26 cellular contexts compared by ENCODE assay signal in the genomic region with DNA sequence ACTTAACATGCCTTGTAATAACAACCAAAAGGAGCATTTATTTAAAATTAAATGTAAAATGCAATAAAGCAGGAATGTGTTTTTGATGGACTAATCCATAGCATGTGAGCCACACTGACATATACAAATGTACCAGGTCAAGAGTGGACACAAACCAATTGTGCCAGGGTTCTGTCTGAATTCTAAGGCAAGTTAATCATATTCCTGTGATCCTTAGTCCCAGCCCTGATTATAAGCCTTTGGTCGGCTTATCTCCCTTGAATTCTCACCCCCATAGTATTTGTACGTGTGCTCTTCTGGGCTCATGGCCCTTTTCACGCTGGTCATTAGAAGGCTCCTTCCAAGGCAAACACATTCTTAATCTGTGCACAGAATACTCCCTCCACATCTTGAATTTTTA. TPM values are rescaled to one million over a fixed set of nuclear protein-coding genes. Genes with fewer than 3 reads are reported as not detected.
"Had no signal": no experiment of that assay in that cellular context is flagged by ENCODE, and none has a peak within 500 bp of the region (broad histone marks: within the 10 kb centered on the region; RNA-seq: fewer than 3 reads in every experiment).

No MANE protein-coding gene starts in this region.

- ATAC-seq: activated T-cell treated with anti-CD3 and anti-CD28 coated beads, Interleukin-2, amount 50 U/mL, for 72 hours; activated T-helper 17 cell treated with anti-CD3 and anti-CD28 coated beads, Interleukin-2, amount 50 U/mL, for 72 hours had no signal

- H3K27me3 ChIP-seq: brain microvascular endothelial cell, MG63 had no signal

- H3K4me3 ChIP-seq: MG63, PC-9 had no signal

- H2AFZ ChIP-seq: PC-9 had no signal

- H3K27ac ChIP-seq: brain microvascular endothelial cell, PC-9 had no signal

- H3K4me2 ChIP-seq: PC-9 had no signal

- DNase-seq: activated CD4-positive, alpha-beta T cell treated with anti-CD3 and anti-CD28 coated beads, Interleukin-2, amount 10 ng/mL, durations not matched to agents 24 days and 14 days; activated CD4-positive, alpha-beta T cell treated with anti-CD3 and anti-CD28 coated beads, Interleukin-2, amount 50 U/mL, for 4 hours; activated CD8-positive, alpha-beta T cell treated with anti-CD3 and anti-CD28 coated beads for 36 hours; activated effector memory CD4-positive, alpha-beta T cell treated with anti-CD3 and anti-CD28 coated beads, Interleukin-2, amount 50 U/mL, for 16 hours; activated naive CD4-positive, alpha-beta T cell; activated naive CD4-positive, alpha-beta T cell treated with anti-CD3 and anti-CD28 coated beads, Interleukin-2, amount 50 U/mL, for 16 hours; activated naive CD8-positive, alpha-beta T cell treated with anti-CD3 and anti-CD28 coated beads for 36 hours; activated T-cell treated with anti-CD3 and anti-CD28 coated beads, Interleukin-2, amount 50 U/mL, for 1 hour; activated T-cell treated with anti-CD3 and anti-CD28 coated beads, Interleukin-2, amount 50 U/mL, for 72 hours; amniotic stem cell; aorta; brain microvascular endothelial cell; Kasumi-1; MG63; NCI-H1092; NCI-H1436 treated with DMSO at 0.1 percent for 48 hours; NCI-H1694 treated with DMSO at 0.1 percent for 48 hours; NCI-H2029; NCI-H345; NCI-H524 treated with DMSO at 0.1 percent for 48 hours; PC-9; Right ventricle myocardium superior had no signal

- H3K9me3 ChIP-seq: MG63 had no signal

- H3K36me3 ChIP-seq: brain microvascular endothelial cell, MG63 had no signal

RNA-seq across cellular contexts. Expression of a gene that starts 40.7 kb away (rescaled TPM):
- total RNA-seq: activated CD4-positive, alpha-beta T cell treated with anti-CD3 and anti-CD28 coated beads, Interleukin-2, amount 10 ng/mL, durations not matched to agents 24 days and 14 days; activated CD8-positive, alpha-beta memory T cell treated with anti-CD3 and anti-CD28 coated beads for 36 hours; activated CD8-positive, alpha-beta T cell treated with anti-CD3 and anti-CD28 coated beads for 36 hours; activated naive CD8-positive, alpha-beta T cell treated with anti-CD3 and anti-CD28 coated beads for 36 hours; activated T-cell treated with anti-CD3 and anti-CD28 coated beads, Interleukin-2, amount 50 U/mL, for 72 hours; activated T-helper 17 cell treated with anti-CD3 and anti-CD28 coated beads, Interleukin-2, amount 50 U/mL, for 72 hours; aorta; NCI-H460; PC-9; Right ventricle myocardium superior; T-helper 1 cell treated with Interleukin-12 subunit alpha and Interleukin-12 subunit beta and Interleukin-4 antibody, amounts not matched to agents 30 ng/mL and 1 ng/mL, for 36 hours had no signal
